29 cellular contexts compared by ENCODE assay signal in the genomic region with DNA sequence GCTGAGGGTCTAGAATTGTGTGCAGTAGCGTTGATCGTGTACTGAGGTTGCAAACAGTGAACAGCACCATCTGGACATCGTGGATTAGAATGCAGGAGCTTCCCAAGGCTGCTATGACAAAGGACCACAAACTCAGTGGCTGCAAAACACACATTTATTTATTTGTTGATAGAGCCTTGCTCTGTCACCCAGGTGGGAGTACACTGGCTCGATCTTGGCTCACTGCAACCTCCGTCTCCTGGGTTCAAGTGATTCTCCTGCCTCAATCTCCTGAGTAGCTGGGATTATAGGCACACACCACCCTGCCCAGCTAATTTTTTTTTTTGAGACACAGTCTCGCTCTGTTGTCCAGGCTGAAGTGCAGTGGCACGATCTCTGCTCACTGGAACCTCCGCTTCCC. TPM values are rescaled to one million over a fixed set of nuclear protein-coding genes. Genes with fewer than 3 reads are reported as not detected.
DNase-seq lines count a peak whose midpoint lies in the region; ATAC-seq, FAIRE-seq and TF ChIP-seq lines count a peak whose summit lies in the region.
"Had no signal": no experiment of that assay in that cellular context is flagged by ENCODE, and none has a peak within 500 bp of the region (broad histone marks: within the 10 kb centered on the region; RNA-seq: fewer than 3 reads in every experiment).

No MANE protein-coding gene starts in this region.

- H3K36me3 ChIP-seq in BLaER1 (peaks cover 17% of the 10 kb centered on the region), WERI-Rb-1 (peaks cover 21% of the 10 kb centered on the region), left ventricle myocardium inferior (no peaks in the 10 kb centered on the region)
- H3K36me3 ChIP-seq: Peyer's patch had no signal

- peak overlapping the region; percentile 96 for H3K27ac ChIP-seq in BLaER1
- H3K27ac ChIP-seq in WERI-Rb-1, result peak overlapping the region; percentile 67
- no peak overlapping the region for H3K27ac ChIP-seq in left ventricle myocardium inferior (replicated peaks)
- H3K27ac ChIP-seq: A549, C4-2B, Peyer's patch, SK-N-MC had no signal

- ATAC-seq in HG03159 (IDR thresholded peaks at IDR 0.05; ENCODE audit: unreplicated experiment), result no peak
- ATAC-seq: A549 had no signal

- H3K4me3 ChIP-seq in BLaER1, result no peak overlapping the region
- H3K4me3 ChIP-seq in WERI-Rb-1 (ENCODE audit: low read depth, low read length), result no peak overlapping the region
- no peak overlapping the region for H3K4me3 ChIP-seq in fibroblast of mammary gland (ENCODE audit: control insufficient read depth, low read depth, low read length)
- no peak overlapping the region for H3K4me3 ChIP-seq in left ventricle myocardium inferior
- H3K4me3 ChIP-seq: A549, Peyer's patch, SK-N-MC had no signal

- no peak overlapping the region for H3K27ac Mint-ChIP-seq in activated CD4-positive, alpha-beta memory T cell treated with anti-CD3 and anti-CD28 coated beads for 36 hours
- H3K27ac Mint-ChIP-seq: T-helper 1 cell treated with Interleukin-12 subunit alpha and Interleukin-12 subunit beta and Interleukin-4 antibody, amounts not matched to agents 30 μg/mL and 1 μg/mL, for 36 hours had no signal

- peak; percentile 24 for DNase-seq in D721Med (ENCODE audit: insufficient read length, low spot score)
- DNase-seq in WERI-Rb-1, result peak; percentile 33
- DNase-seq in fibroblast of mammary gland (ENCODE audit: low read depth), result no peak
- DNase-seq in left ventricle myocardium inferior, result no peak
- DNase-seq in NCI-H2029 treated with DMSO at 0.1 percent for 48 hours (lab: John Stamatoyannopoulos, UW), result no peak
- no peak for DNase-seq in activated CD4-positive, alpha-beta memory T cell treated with anti-CD3 and anti-CD28 coated beads for 36 hours
- DNase-seq: AML-193; CD8-positive, alpha-beta memory T cell; DMS79 treated with DMSO at 0.1 percent for 48 hours; GF-D8; NCI-H1092 treated with DMSO at 0.1 percent for 48 hours; NCI-H1436; NCI-H187 treated with DMSO at 0.1 percent for 48 hours; NCI-H446; NCI-H524 treated with DMSO at 0.1 percent for 48 hours; NCI-H774; Peyer's patch; SIG-M5 had no signal

- H3K4me1 ChIP-seq in BLaER1, result peaks cover 64% of the 10 kb centered on the region
- peaks cover 26% of the 10 kb centered on the region for H3K4me1 ChIP-seq in left ventricle myocardium inferior

- H3K9me3 ChIP-seq in BLaER1, result no peaks in the 10 kb centered on the region
- H3K9me3 ChIP-seq in WERI-Rb-1 (ENCODE audit: severe bottlenecking), result no peaks in the 10 kb centered on the region
- H3K9me3 ChIP-seq in left ventricle myocardium inferior (replicated peaks), result no peaks in the 10 kb centered on the region
- H3K9me3 ChIP-seq: A549, Peyer's patch had no signal

- H3K4me3 Mint-ChIP-seq in activated CD4-positive, alpha-beta memory T cell treated with anti-CD3 and anti-CD28 coated beads for 36 hours, result no peak overlapping the region
- H3K4me3 Mint-ChIP-seq: T-helper 1 cell treated with Interleukin-12 subunit alpha and Interleukin-12 subunit beta and Interleukin-4 antibody, amounts not matched to agents 30 μg/mL and 1 μg/mL, for 36 hours had no signal

- peak overlapping the region; percentile 94; the same call in 1 of the 2 replicates for H3K4me2 ChIP-seq in BLaER1
- H3K4me2 ChIP-seq: A549 had no signal

- CTCF ChIA-PET in activated CD4-positive, alpha-beta memory T cell treated with anti-CD3 and anti-CD28 coated beads for 36 hours (lab: Charles Lee), result interaction anchor here (1.1 kb wide), 1 partner anchor 97 kb away, joined by 3 read pairs; no protein-coding TSS in a partner anchor

- no peaks in the 10 kb centered on the region for H3K9me3 Mint-ChIP-seq in activated CD4-positive, alpha-beta memory T cell treated with anti-CD3 and anti-CD28 coated beads for 36 hours
- H3K9me3 Mint-ChIP-seq: CD8-positive, alpha-beta memory T cell; IgD-negative memory B cell; T-helper 1 cell treated with Interleukin-12 subunit alpha and Interleukin-12 subunit beta and Interleukin-4 antibody, amounts not matched to agents 30 μg/mL and 1 μg/mL, for 36 hours had no signal

- POLR2A ChIA-PET in activated CD4-positive, alpha-beta memory T cell treated with anti-CD3 and anti-CD28 coated beads for 36 hours (lab: Charles Lee), result interaction anchor here (1.3 kb wide), 1 partner anchor 10 kb away, joined by 4 read pairs; no protein-coding TSS in a partner anchor

- H3K4me1 Mint-ChIP-seq in activated CD4-positive, alpha-beta memory T cell treated with anti-CD3 and anti-CD28 coated beads for 36 hours (ENCODE audit: low read depth), result peaks cover 19% of the 10 kb centered on the region

- intact Hi-C loops in left ventricle myocardium inferior (cut with micrococcal nuclease), result no loop called here
- intact Hi-C loops in activated CD4-positive, alpha-beta memory T cell treated with anti-CD3 and anti-CD28 coated beads for 36 hours (cut with micrococcal nuclease), result no loop called here

- H3K36me3 Mint-ChIP-seq in activated CD4-positive, alpha-beta memory T cell treated with anti-CD3 and anti-CD28 coated beads for 36 hours, result peaks cover 16% of the 10 kb centered on the region

- FAIRE-seq in D721Med (lab: Jason Lieb, UNC), result no peak
- FAIRE-seq: A549, GM12891, GM19239, H54 had no signal

- H3K27me3 Mint-ChIP-seq in activated CD4-positive, alpha-beta memory T cell treated with anti-CD3 and anti-CD28 coated beads for 36 hours, result no peaks in the 10 kb centered on the region
- H3K27me3 Mint-ChIP-seq: IgD-negative memory B cell had no signal

- H3K9ac ChIP-seq in BLaER1, result peak overlapping the region; percentile 38; the same call in 1 of the 2 replicates

- peaks cover 15% of the 10 kb centered on the region for H4K20me1 ChIP-seq in BLaER1

- H3K27me3 ChIP-seq in BLaER1 (no peaks in the 10 kb centered on the region), WERI-Rb-1 (ENCODE audit: insufficient read depth, low read depth, severe bottlenecking) (no peaks in the 10 kb centered on the region), left ventricle myocardium inferior (ENCODE audit: low read depth) (peaks cover 12% of the 10 kb centered on the region)
- H3K27me3 ChIP-seq: Peyer's patch had no signal

- no peak for TF ChIP-seq CTCF in D721Med (IDR thresholded peaks at IDR 0.05; ENCODE audit: insufficient read depth, missing control alignments)
- TF ChIP-seq CTCF in WERI-Rb-1 (IDR thresholded peaks at IDR 0.05; ENCODE audit: low read depth, low read length), result peak; percentile 37
- peak; percentile 5 for TF ChIP-seq CTCF in fibroblast of mammary gland (conservative IDR thresholded peaks at IDR 0.05; ENCODE audit: control insufficient read depth, insufficient read depth, low read depth, low read length)
- TF ChIP-seq CTCF in left ventricle myocardium inferior (IDR thresholded peaks at IDR 0.05; ENCODE audit: borderline replicate concordance), result no peak

RNA-seq across cellular contexts. Expression of gene UHRF1, which starts 2.3 kb away (rescaled TPM):
- total RNA-seq in left ventricle myocardium inferior, result 1.3 TPM
- 100 to 1,000 TPM; 118 to 119 TPM for total RNA-seq in activated CD4-positive, alpha-beta memory T cell treated with anti-CD3 and anti-CD28 coated beads for 36 hours

RNA-seq across cellular contexts. Expression of gene ARRDC5, which starts 4.3 kb away (rescaled TPM):
- total RNA-seq in left ventricle myocardium inferior, result not detected
- total RNA-seq in activated CD4-positive, alpha-beta memory T cell treated with anti-CD3 and anti-CD28 coated beads for 36 hours, result under 1 TPM in 1 of 2 experiments, not detected in 1; 0.12 TPM
- total RNA-seq: OCI-LY7 had no signal

RNA-seq across cellular contexts. Expression of gene PLIN3, which starts 39.5 kb away (rescaled TPM):
- 26.7 TPM for total RNA-seq in left ventricle myocardium inferior
- total RNA-seq in activated CD4-positive, alpha-beta memory T cell treated with anti-CD3 and anti-CD28 coated beads for 36 hours, result 10 to 100 TPM; 36.6 to 37.7 TPM

Comparison
In these comparisons a context has a peak if more than half of its experiments do, and no peak if none do; other contexts are left out.
1. DNase-seq: peak in D721Med (single experiment) and WERI-Rb-1 (single experiment); none in fibroblast of mammary gland (single experiment), left ventricle myocardium inferior (single experiment), NCI-H2029 treated with DMSO at 0.1 percent for 48 hours (single experiment) and activated CD4-positive, alpha-beta memory T cell treated with anti-CD3 and anti-CD28 coated beads for 36 hours (single experiment).
2. CTCF ChIP-seq: peak in WERI-Rb-1 (single experiment) and fibroblast of mammary gland (single experiment); none in D721Med (single experiment) and left ventricle myocardium inferior (single experiment).
3. RNA of gene UHRF1, which starts 2.3 kb away (total RNA-seq): 118 to 119 TPM in activated CD4-positive, alpha-beta memory T cell treated with anti-CD3 and anti-CD28 coated beads for 36 hours; 1.3 TPM in left ventricle myocardium inferior (single experiment); every median in the first group is over 10 times any median in the second.